ENCODE assay signal across 12 cellular contexts in the genomic region with DNA sequence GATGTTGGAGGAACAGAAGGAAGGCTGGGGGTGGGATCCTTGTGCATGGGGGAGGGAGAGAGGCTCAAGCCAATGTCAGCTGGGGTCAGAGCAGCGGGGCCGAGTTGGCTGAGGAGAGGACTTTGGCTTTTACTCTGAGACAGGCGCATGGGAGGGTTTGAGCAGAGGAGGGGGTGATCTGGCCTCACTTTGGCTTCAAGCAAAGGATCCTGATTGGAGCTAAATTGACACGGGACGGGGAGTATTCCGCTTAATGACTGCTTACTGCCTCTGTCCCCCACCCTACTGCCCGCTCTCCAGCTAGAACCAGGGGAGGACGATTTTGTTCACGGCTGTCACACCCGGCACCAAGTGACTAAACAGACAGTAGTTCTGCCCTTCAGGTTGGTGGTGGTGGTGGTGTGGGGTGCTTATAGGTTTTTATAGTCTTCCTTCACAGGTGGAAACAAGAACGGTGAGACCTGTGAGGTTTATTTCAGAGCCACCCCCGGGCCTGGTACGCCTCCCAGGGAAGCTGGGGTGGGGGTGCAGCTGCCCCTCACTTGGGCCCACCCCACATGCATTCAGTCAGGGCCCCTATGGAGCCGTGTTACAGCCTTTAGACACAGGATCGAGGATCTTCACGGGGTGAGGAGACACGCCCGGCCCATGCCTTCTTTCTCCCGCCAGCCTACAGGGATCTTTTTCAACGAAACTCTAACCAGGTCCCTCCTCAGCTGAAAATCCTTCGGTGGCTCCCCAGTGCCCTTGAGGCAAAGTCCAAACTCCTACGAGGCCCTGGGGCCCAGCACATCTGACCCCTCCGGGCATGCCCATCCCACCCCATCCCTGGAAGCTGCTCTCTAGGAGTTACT. TPM values are rescaled to one million over a fixed set of nuclear protein-coding genes. Genes with fewer than 3 reads are reported as not detected.
DNase-seq lines count a peak whose midpoint lies in the region; ATAC-seq and TF ChIP-seq lines count a peak whose summit lies in the region.
"Had no signal": no experiment of that assay in that cellular context is flagged by ENCODE, and none has a peak within 500 bp of the region (broad histone marks: within the 10 kb centered on the region; RNA-seq: fewer than 3 reads in every experiment).

No MANE protein-coding gene starts in this region.

- H3K4me1 Mint-ChIP-seq in activated CD4-positive, alpha-beta T cell treated with anti-CD3 and anti-CD28 coated beads, Interleukin-2, amount 10 ng/mL, durations not matched to agents 24 days and 14 days: peaks cover 13% of the 10 kb centered on the region
- peaks cover 48% of the 10 kb centered on the region for H3K4me1 Mint-ChIP-seq in endodermal cell

- TF ChIP-seq CTCF in OCI-LY1 (IDR thresholded peaks at IDR 0.05; ENCODE audit: low read length): no peak
- no peak for TF ChIP-seq CTCF in endodermal cell (conservative IDR thresholded peaks at IDR 0.05)
- no peak for TF ChIP-seq CTCF in parathyroid adenoma (IDR thresholded peaks at IDR 0.05)

- H3K4me1 ChIP-seq in OCI-LY1 (ENCODE audit: insufficient read depth, low read length, severe bottlenecking) (peaks cover 41% of the 10 kb centered on the region), endodermal cell (ENCODE audit: control insufficient read depth, insufficient read depth, low read length) (peaks cover 25% of the 10 kb centered on the region), parathyroid adenoma (peaks cover 6% of the 10 kb centered on the region)
- H3K4me1 ChIP-seq: foreskin keratinocyte had no signal

- no peaks in the 10 kb centered on the region for H3F3A ChIP-seq in OCI-LY1 (ENCODE audit: insufficient read depth, low read length)

- DNase-seq in activated CD4-positive, alpha-beta T cell treated with anti-CD3 and anti-CD28 coated beads, Interleukin-2, amount 10 ng/mL, durations not matched to agents 24 days and 14 days: no peak
- DNase-seq in activated CD4-positive, alpha-beta T cell treated with anti-CD3 and anti-CD28 coated beads, Interleukin-2, amount 50 U/mL, for 1 hour: no peak
- DNase-seq in endodermal cell (no peak), SHP77 (lab: John Stamatoyannopoulos, UW) (no peak)
- DNase-seq: activated naive CD8-positive, alpha-beta T cell treated with anti-CD3 and anti-CD28 coated beads for 36 hours; DND-41; foreskin keratinocyte had no signal

- H3K9me2 ChIP-seq in OCI-LY1 (ENCODE audit: low read depth, low read length): no peaks in the 10 kb centered on the region

- H3K79me2 ChIP-seq in OCI-LY1 (ENCODE audit: insufficient read depth, low read length): no peaks in the 10 kb centered on the region
- no peaks in the 10 kb centered on the region for H3K79me2 ChIP-seq in parathyroid adenoma

- H3K27me3 Mint-ChIP-seq in activated CD4-positive, alpha-beta T cell treated with anti-CD3 and anti-CD28 coated beads, Interleukin-2, amount 10 ng/mL, durations not matched to agents 24 days and 14 days: peaks cover 35% of the 10 kb centered on the region
- H3K27me3 Mint-ChIP-seq in endodermal cell (ENCODE audit: insufficient read depth): peaks cover 32% of the 10 kb centered on the region

- no peaks in the 10 kb centered on the region for H3K9me3 ChIP-seq in OCI-LY1 (ENCODE audit: low read length)
- H3K9me3 ChIP-seq in endodermal cell (ENCODE audit: control insufficient read depth, low read length): no peaks in the 10 kb centered on the region
- no peaks in the 10 kb centered on the region for H3K9me3 ChIP-seq in parathyroid adenoma (ENCODE audit: control insufficient read depth, low read length)

- peak overlapping the region; percentile 61 for H3K9ac ChIP-seq in OCI-LY1 (ENCODE audit: low read length)
- H3K9ac ChIP-seq in endodermal cell (ENCODE audit: extremely low read depth, low read length, poor library complexity, severe bottlenecking): no peak overlapping the region
- H3K9ac ChIP-seq in parathyroid adenoma: no peak overlapping the region

- peak overlapping the region; percentile 23 for H3K27ac ChIP-seq in OCI-LY1 (ENCODE audit: low read depth, low read length, poor library complexity, severe bottlenecking)
- no peak overlapping the region for H3K27ac ChIP-seq in endodermal cell (ENCODE audit: low read depth, low read length)
- no peak overlapping the region for H3K27ac ChIP-seq in parathyroid adenoma
- H3K27ac ChIP-seq: foreskin keratinocyte, RWPE1 had no signal

- H4K20me1 ChIP-seq in OCI-LY1 (ENCODE audit: insufficient read depth, low read length): no peaks in the 10 kb centered on the region

- ATAC-seq in GM18517 (IDR thresholded peaks at IDR 0.05; ENCODE audit: unreplicated experiment) (no peak), HG02623 (IDR thresholded peaks at IDR 0.05; ENCODE audit: unreplicated experiment) (no peak)

- H3K4me3 ChIP-seq in OCI-LY1 (ENCODE audit: low read depth, low read length, poor library complexity, severe bottlenecking) (peak overlapping the region; percentile 56), endodermal cell (ENCODE audit: low read length) (peak overlapping the region; percentile 75), parathyroid adenoma (ENCODE audit: low read depth, low read length) (peak overlapping the region; percentile 53)

- intact Hi-C loops in activated CD4-positive, alpha-beta T cell treated with anti-CD3 and anti-CD28 coated beads, Interleukin-2, amount 10 ng/mL, durations not matched to agents 24 days and 14 days (cut with micrococcal nuclease): loop anchor here (5.0 kb wide), 3 partner anchors 106 to 751 kb away; partner anchors contain the start of gene PARD6B

- H3K36me3 Mint-ChIP-seq in activated CD4-positive, alpha-beta T cell treated with anti-CD3 and anti-CD28 coated beads, Interleukin-2, amount 10 ng/mL, durations not matched to agents 24 days and 14 days (ENCODE audit: low read depth): no peaks in the 10 kb centered on the region
- H3K36me3 Mint-ChIP-seq in endodermal cell (ENCODE audit: low read depth): peaks cover 12% of the 10 kb centered on the region

- 74 to 78% methylated on average over 8 to 23 of the region's 23 CpGs for WGBS in endodermal cell (ENCODE audit: insufficient coverage in 1 of 2, insufficient read length in 1 of 2), 2 experiments

- no peaks in the 10 kb centered on the region for H3K36me3 ChIP-seq in OCI-LY1 (ENCODE audit: insufficient read depth, low read length)
- peaks cover 22% of the 10 kb centered on the region for H3K36me3 ChIP-seq in endodermal cell (ENCODE audit: control insufficient read depth, insufficient read depth, low read length)
- no peaks in the 10 kb centered on the region for H3K36me3 ChIP-seq in parathyroid adenoma (ENCODE audit: control insufficient read depth, insufficient read depth, low read length)

- H3K4me2 ChIP-seq in OCI-LY1 (ENCODE audit: low read length) (peak overlapping the region; percentile 88), parathyroid adenoma (ENCODE audit: low read length) (no peak overlapping the region)

- H3K27ac Mint-ChIP-seq in activated CD4-positive, alpha-beta T cell treated with anti-CD3 and anti-CD28 coated beads, Interleukin-2, amount 10 ng/mL, durations not matched to agents 24 days and 14 days: peak overlapping the region; percentile 78
- no peak overlapping the region for H3K27ac Mint-ChIP-seq in endodermal cell

- H2AFZ ChIP-seq in OCI-LY1 (ENCODE audit: low read length) (no peak overlapping the region), parathyroid adenoma (no peak overlapping the region)

- H3K27me3 ChIP-seq in OCI-LY1 (ENCODE audit: insufficient read depth, low read length) (no peaks in the 10 kb centered on the region; the same call in 1 of the 2 replicates), endodermal cell (ENCODE audit: control insufficient read depth, insufficient read depth, low read length, poor library complexity, severe bottlenecking) (peaks cover 14% of the 10 kb centered on the region), parathyroid adenoma (ENCODE audit: control insufficient read depth, insufficient read depth, low read length) (no peaks in the 10 kb centered on the region)

- no peaks in the 10 kb centered on the region for H3K9me3 Mint-ChIP-seq in activated CD4-positive, alpha-beta T cell treated with anti-CD3 and anti-CD28 coated beads, Interleukin-2, amount 10 ng/mL, durations not matched to agents 24 days and 14 days
- no peaks in the 10 kb centered on the region for H3K9me3 Mint-ChIP-seq in endodermal cell
- H3K9me3 Mint-ChIP-seq: activated naive CD8-positive, alpha-beta T cell treated with anti-CD3 and anti-CD28 coated beads for 36 hours had no signal

- peak overlapping the region; percentile 79 for H3K4me3 Mint-ChIP-seq in activated CD4-positive, alpha-beta T cell treated with anti-CD3 and anti-CD28 coated beads, Interleukin-2, amount 10 ng/mL, durations not matched to agents 24 days and 14 days
- H3K4me3 Mint-ChIP-seq in endodermal cell: peak overlapping the region; percentile 93

RNA-seq across cellular contexts. Expression of gene SNAI1, which starts 1.3 kb away (rescaled TPM):
- total RNA-seq in activated CD4-positive, alpha-beta T cell treated with anti-CD3 and anti-CD28 coated beads, Interleukin-2, amount 10 ng/mL, durations not matched to agents 24 days and 14 days: 1.6 and 2.3 TPM in 2 replicates
- total RNA-seq in endodermal cell: 10 to 100 TPM; 10.6 to 13.1 TPM
- polyA plus RNA-seq in endodermal cell (2013, experiment 1 of 2): 8.0 TPM
- 8.3 TPM for polyA plus RNA-seq in endodermal cell (2013, experiment 2 of 2)

RNA-seq across cellular contexts. Expression of gene RNF114, which starts 45.2 kb away (rescaled TPM):
- total RNA-seq in activated CD4-positive, alpha-beta T cell treated with anti-CD3 and anti-CD28 coated beads, Interleukin-2, amount 10 ng/mL, durations not matched to agents 24 days and 14 days: 60.1 and 69.3 TPM in 2 replicates
- total RNA-seq in endodermal cell: 10 to 100 TPM; 48.8 to 52.5 TPM
- polyA plus RNA-seq in endodermal cell (2013, experiment 1 of 2): 91.4 TPM
- 92.1 TPM for polyA plus RNA-seq in endodermal cell (2013, experiment 2 of 2)
